13 cellular contexts compared by ENCODE assay signal in genomic region chr2:40844353-40845277, GRCh38.
DNase-seq lines count a peak whose midpoint lies in the region; ATAC-seq, FAIRE-seq and TF ChIP-seq lines count a peak whose summit lies in the region.
"Had no signal": no experiment of that assay in that cellular context is flagged by ENCODE, and none has a peak within 500 bp of the region (broad histone marks: within the 10 kb centered on the region; RNA-seq: fewer than 3 reads in every experiment).

No MANE protein-coding gene starts in this region.

- H3K4me3 Mint-ChIP-seq in activated naive CD8-positive, alpha-beta T cell treated with anti-CD3 and anti-CD28 coated beads, Interleukin-2, amount 50 U/mL, for 24 hours: no peak overlapping the region
- no peak overlapping the region for H3K4me3 Mint-ChIP-seq in mesothelial cell of epicardium
- H3K4me3 Mint-ChIP-seq: dendritic cell treated with granulocyte-macrophage colony-stimulating factor and Interleukin-4, amounts not matched to agents 40 ng/mL and 50 ng/mL, for 4 days had no signal

- DNase-seq in HepG2 (ENCODE audit: low spot score): peak; percentile 41
- DNase-seq in right lobe of liver: no peak
- DNase-seq in NCI-H226: peak; percentile 31
- DNase-seq in choroid plexus epithelial cell (ENCODE audit: low read depth): peak; percentile 17
- DNase-seq in urothelium cell line (ENCODE audit: low spot score): peak; percentile 54
- no peak for DNase-seq in activated naive CD8-positive, alpha-beta T cell treated with anti-CD3 and anti-CD28 coated beads, Interleukin-2, amount 50 U/mL, for 24 hours
- no peak for DNase-seq in NCI-H526 treated with DMSO at 0.1 percent for 48 hours (lab: John Stamatoyannopoulos, UW)
- DNase-seq in mesothelial cell of epicardium (ENCODE audit: low spot score in 2 of 2, unreplicated experiment in 2 of 2): no peak
- DNase-seq: left ventricle myocardium inferior, testis had no signal

- no peak for TF ChIP-seq POLR2A in HepG2 (IDR thresholded peaks at IDR 0.05; ENCODE audit: insufficient read depth in 1 of 2, low read depth in 2 of 2, low read length in 2 of 2)
- TF ChIP-seq POLR2A in right lobe of liver (IDR thresholded peaks at IDR 0.05): no peak

- H3K4me3 ChIP-seq in HepG2 (replicated peaks in 1 of 3; ENCODE audit: insufficient read depth in 1 of 3, low read depth in 2 of 3, low read length in 3 of 3) (no peak overlapping the region), right lobe of liver (no peak overlapping the region), choroid plexus epithelial cell (ENCODE audit: low read depth, low read length) (no peak overlapping the region)
- H3K4me3 ChIP-seq: left ventricle myocardium inferior, testis had no signal

- no peak for FAIRE-seq in HepG2 (lab: Jason Lieb, UNC)
- no peak for FAIRE-seq in urothelium cell line (lab: Jason Lieb, UNC)
- FAIRE-seq: RCC 7860 had no signal

- no peaks in the 10 kb centered on the region for H3K9me3 ChIP-seq in HepG2 (ENCODE audit: low read length)
- H3K9me3 ChIP-seq in right lobe of liver: no peaks in the 10 kb centered on the region
- H3K9me3 ChIP-seq: left ventricle myocardium inferior, testis had no signal

- no peaks in the 10 kb centered on the region for H3K9me3 Mint-ChIP-seq in activated naive CD8-positive, alpha-beta T cell treated with anti-CD3 and anti-CD28 coated beads, Interleukin-2, amount 50 U/mL, for 24 hours
- H3K9me3 Mint-ChIP-seq in mesothelial cell of epicardium: peaks cover 4% of the 10 kb centered on the region
- H3K9me3 Mint-ChIP-seq: dendritic cell treated with granulocyte-macrophage colony-stimulating factor and Interleukin-4, amounts not matched to agents 40 ng/mL and 50 ng/mL, for 4 days had no signal

- ATAC-seq in HepG2: peak; percentile 95
- ATAC-seq in right lobe of liver: no peak
- no peak for ATAC-seq in activated naive CD8-positive, alpha-beta T cell treated with anti-CD3 and anti-CD28 coated beads, Interleukin-2, amount 50 U/mL, for 24 hours

- H3K36me3 ChIP-seq in HepG2 (replicated peaks in 1 of 2; ENCODE audit: control insufficient read depth in 1 of 2, insufficient read depth in 2 of 2, low read length in 2 of 2): no peaks in the 10 kb centered on the region
- H3K36me3 ChIP-seq in right lobe of liver: no peaks in the 10 kb centered on the region
- H3K36me3 ChIP-seq: left ventricle myocardium inferior had no signal

- no peak overlapping the region for H2AFZ ChIP-seq in HepG2 (ENCODE audit: low read length)

- POLR2A ChIA-PET in HepG2 (lab: Yijun Ruan, JAX): no interaction called here

- H3K4me1 Mint-ChIP-seq in activated naive CD8-positive, alpha-beta T cell treated with anti-CD3 and anti-CD28 coated beads, Interleukin-2, amount 50 U/mL, for 24 hours: no peaks in the 10 kb centered on the region
- H3K4me1 Mint-ChIP-seq in mesothelial cell of epicardium: no peaks in the 10 kb centered on the region

- TF ChIP-seq RAD21 in HepG2 (CRISPR knock-in tag; IDR thresholded peaks at IDR 0.05): no peak

- peak overlapping the region; percentile 13; the same call in 1 of the 2 replicates for H3K4me2 ChIP-seq in HepG2 (ENCODE audit: low read depth, low read length)

- H3K27me3 ChIP-seq in HepG2 (ENCODE audit: control insufficient read depth in 1 of 2, insufficient read depth in 2 of 2, low read length in 2 of 2) (no peaks in the 10 kb centered on the region), right lobe of liver (no peaks in the 10 kb centered on the region)
- H3K27me3 ChIP-seq: testis had no signal

- WGBS in HepG2 (ENCODE audit: low lambda C conversion rate): 33% methylated on average over 8 of the region's 8 CpGs
- WGBS in right lobe of liver (ENCODE audit: insufficient coverage, low coverage, low lambda C conversion rate, missing lambda C conversion rate): 65% methylated on average over 7 of the region's 8 CpGs

- no peak overlapping the region for H3K27ac Mint-ChIP-seq in activated naive CD8-positive, alpha-beta T cell treated with anti-CD3 and anti-CD28 coated beads, Interleukin-2, amount 50 U/mL, for 24 hours
- H3K27ac Mint-ChIP-seq in mesothelial cell of epicardium: no peak overlapping the region
- H3K27ac Mint-ChIP-seq: CD4-positive, CD25-positive, alpha-beta regulatory T cell; dendritic cell treated with granulocyte-macrophage colony-stimulating factor and Interleukin-4, amounts not matched to agents 40 ng/mL and 50 ng/mL, for 4 days had no signal

- BruUV-seq in HepG2 (replicated peaks; lab: Mats Ljungman, UMichigan): no TSS peak

- TF ChIP-seq EP300 in HepG2 (IDR thresholded peaks at IDR 0.05; ENCODE audit: low read depth in 2 of 2, low read length in 2 of 2) (no peak), HepG2 (CRISPR knock-in tag; IDR thresholded peaks at IDR 0.05; ENCODE audit: borderline replicate concordance) (no peak)

- H3K36me3 Mint-ChIP-seq in activated naive CD8-positive, alpha-beta T cell treated with anti-CD3 and anti-CD28 coated beads, Interleukin-2, amount 50 U/mL, for 24 hours (ENCODE audit: low read depth): no peaks in the 10 kb centered on the region
- H3K36me3 Mint-ChIP-seq in mesothelial cell of epicardium: no peaks in the 10 kb centered on the region
- H3K36me3 Mint-ChIP-seq: CD4-positive, CD25-positive, alpha-beta regulatory T cell had no signal

- H4K20me1 ChIP-seq in HepG2 (ENCODE audit: insufficient read depth, low read length): no peaks in the 10 kb centered on the region

- H3K27me3 Mint-ChIP-seq in activated naive CD8-positive, alpha-beta T cell treated with anti-CD3 and anti-CD28 coated beads, Interleukin-2, amount 50 U/mL, for 24 hours: no peaks in the 10 kb centered on the region
- H3K27me3 Mint-ChIP-seq in mesothelial cell of epicardium (ENCODE audit: low read depth): no peaks in the 10 kb centered on the region
- H3K27me3 Mint-ChIP-seq: CD4-positive, CD25-positive, alpha-beta regulatory T cell; dendritic cell treated with granulocyte-macrophage colony-stimulating factor and Interleukin-4, amounts not matched to agents 40 ng/mL and 50 ng/mL, for 4 days had no signal

- no peak overlapping the region for H3K9ac ChIP-seq in HepG2 (ENCODE audit: insufficient read depth, low read depth, low read length)

- H3K79me2 ChIP-seq in HepG2 (ENCODE audit: insufficient read depth, low read length): no peaks in the 10 kb centered on the region

- H3K4me1 ChIP-seq in HepG2 (ENCODE audit: insufficient read depth, low read length) (no peaks in the 10 kb centered on the region), right lobe of liver (no peaks in the 10 kb centered on the region)
- H3K4me1 ChIP-seq: left ventricle myocardium inferior, testis had no signal

- H3K27ac ChIP-seq in HepG2 (ENCODE audit: extremely low read length, insufficient read depth, low read length): no peak overlapping the region
- no peak overlapping the region for H3K27ac ChIP-seq in right lobe of liver
- H3K27ac ChIP-seq: left ventricle myocardium inferior, testis had no signal

- intact Hi-C loops in HepG2 (cut with micrococcal nuclease; ENCODE audit: unreplicated experiment): no loop called here
- intact Hi-C loops in right lobe of liver (cut with DNase I): no loop called here

- TF ChIP-seq CTCF in HepG2 (CRISPR knock-in tag; IDR thresholded peaks at IDR 0.05) (peak; percentile 52), right lobe of liver (IDR thresholded peaks at IDR 0.05) (no peak), choroid plexus epithelial cell (conservative IDR thresholded peaks at IDR 0.05; ENCODE audit: low read depth, low read length) (peak; percentile 20), mesothelial cell of epicardium (IDR thresholded peaks at IDR 0.05; ENCODE audit: unreplicated experiment) (no peak)

- in situ Hi-C loops in HepG2 (cut with HindIII; ENCODE audit: extremely low pct_ligation_motif_present, low pct_unique_long_range_greater_than_20kb): no loop called here

- CTCF ChIA-PET in HepG2 (lab: Yijun Ruan, JAX; ENCODE audit: low intra/inter-chr PET ratio, low total read pairs): no interaction called here

TF ChIP-seq in HepG2, 621 proteins besides CTCF, POLR2A, EP300 and RAD21:
- TF ChIP-seq NAIF1 (CRISPR knock-in tag; IDR thresholded peaks at IDR 0.05; ENCODE audit: borderline replicate concordance) (no peak), BCL6 (CRISPR knock-in tag; IDR thresholded peaks at IDR 0.05) (no peak), ZFYVE20 (CRISPR knock-in tag; IDR thresholded peaks at IDR 0.05; ENCODE audit: borderline replicate concordance, low read depth) (no peak), STAG1 (CRISPR knock-in tag; IDR thresholded peaks at IDR 0.05) (peak; percentile 43; the same call in 1 of the 2 replicates)
- TF ChIP-seq, protein P1, sequence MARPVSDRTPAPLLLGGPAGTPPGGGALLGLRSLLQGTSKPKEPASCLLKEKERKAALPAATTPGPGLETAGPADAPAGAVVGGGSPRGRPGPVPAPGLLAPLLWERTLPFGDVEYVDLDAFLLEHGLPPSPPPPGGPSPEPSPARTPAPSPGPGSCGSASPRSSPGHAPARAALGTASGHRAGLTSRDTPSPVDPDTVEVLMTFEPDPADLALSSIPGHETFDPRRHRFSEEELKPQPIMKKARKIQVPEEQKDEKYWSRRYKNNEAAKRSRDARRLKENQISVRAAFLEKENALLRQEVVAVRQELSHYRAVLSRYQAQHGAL (CRISPR knock-in tag; IDR thresholded peaks at IDR 0.05; ENCODE audit: not compliant biosample characterization): no peak

Comparison
In these comparisons a context has a peak if more than half of its experiments do, and no peak if none do; other contexts are left out.
1. DNase-seq: peak in HepG2 (single experiment), NCI-H226 (single experiment), choroid plexus epithelial cell (single experiment) and urothelium cell line (single experiment); none in right lobe of liver (0 of 3), activated naive CD8-positive, alpha-beta T cell treated with anti-CD3 and anti-CD28 coated beads, Interleukin-2, amount 50 U/mL, for 24 hours (single experiment), NCI-H526 treated with DMSO at 0.1 percent for 48 hours (single experiment) and mesothelial cell of epicardium (0 of 2).
2. CTCF ChIP-seq: peak in HepG2 (single experiment) and choroid plexus epithelial cell (single experiment); none in right lobe of liver (0 of 4) and mesothelial cell of epicardium (single experiment).